In genomic region chr9:19870988-19871387, GRCh38 we compare ENCODE assay signal across 28 cellular contexts.
"Had no signal": no experiment of that assay in that cellular context is flagged by ENCODE, and none has a peak within 500 bp of the region (broad histone marks: within the 10 kb centered on the region; RNA-seq: fewer than 3 reads in every experiment).

No MANE protein-coding gene starts in this region.

- H3K4me3 Mint-ChIP-seq: stimulated activated effector memory CD8-positive, alpha-beta T cell treated with anti-CD3 and anti-CD28 coated beads, Interleukin-12 subunit alpha, Interleukin-12 subunit beta, amount 100 ng/mL, for 72 hours; stimulated activated memory B cell treated with anti-CD40 and anti-IgM and Interleukin-4, amounts not matched to agents 10 μg/mL and 1 μg/mL and 100 μg/mL, for 72 hours; stimulated activated naive B cell treated with anti-CD40 and anti-IgM and Interleukin-4, amounts not matched to agents 10 μg/mL and 1 μg/mL and 100 μg/mL, for 72 hours; stimulated activated naive CD8-positive, alpha-beta T cell treated with anti-CD3 and anti-CD28 coated beads, Interleukin-15, amount 100 ng/mL, for 72 hours; stimulated activated naive CD8-positive, alpha-beta T cell treated with anti-CD3 and anti-CD28 coated beads, Interleukin-15, Interleukin-2, amounts not matched to agents 100 ng/mL and 50 ng/mL, for 24 hours; type B pancreatic cell had no signal

- H3K4me1 Mint-ChIP-seq: stimulated activated effector memory CD8-positive, alpha-beta T cell treated with anti-CD3 and anti-CD28 coated beads, Interleukin-12 subunit alpha, Interleukin-12 subunit beta, amount 100 ng/mL, for 72 hours; stimulated activated memory B cell treated with anti-CD40 and anti-IgM and Interleukin-4, amounts not matched to agents 10 μg/mL and 1 μg/mL and 100 μg/mL, for 72 hours; stimulated activated naive B cell treated with anti-CD40 and anti-IgM and Interleukin-4, amounts not matched to agents 10 μg/mL and 1 μg/mL and 100 μg/mL, for 72 hours; stimulated activated naive CD8-positive, alpha-beta T cell treated with anti-CD3 and anti-CD28 coated beads, Interleukin-15, amount 100 ng/mL, for 72 hours had no signal

- H3K36me3 ChIP-seq: stomach, suprapubic skin, thoracic aorta, thyroid gland, tibial artery, tibial nerve, transverse colon, upper lobe of left lung, upper lobe of right lung, uterus, vagina had no signal

- H3K27ac ChIP-seq: stomach, suprapubic skin, testis, thoracic aorta, thyroid gland, tibial artery, tibial nerve, transverse colon, upper lobe of left lung, upper lobe of right lung, uterus, vagina had no signal

- H3K36me3 Mint-ChIP-seq: stimulated activated effector memory CD8-positive, alpha-beta T cell treated with anti-CD3 and anti-CD28 coated beads, Interleukin-12 subunit alpha, Interleukin-12 subunit beta, amount 100 ng/mL, for 72 hours; stimulated activated memory B cell treated with anti-CD40 and anti-IgM and Interleukin-4, amounts not matched to agents 10 μg/mL and 1 μg/mL and 100 μg/mL, for 72 hours; stimulated activated naive B cell treated with anti-CD40 and anti-IgM and Interleukin-4, amounts not matched to agents 10 μg/mL and 1 μg/mL and 100 μg/mL, for 72 hours; type B pancreatic cell had no signal

- H3K9me3 ChIP-seq: suprapubic skin, testis, thoracic aorta, thyroid gland, upper lobe of right lung, uterus, vagina had no signal

- H3K4me3 ChIP-seq: stomach, suprapubic skin, testis, thoracic aorta, thyroid gland, tibial artery, tibial nerve, transverse colon, upper lobe of left lung, upper lobe of right lung, uterus, vagina had no signal

- H3K27ac Mint-ChIP-seq: stimulated activated effector memory CD8-positive, alpha-beta T cell treated with anti-CD3 and anti-CD28 coated beads, Interleukin-12 subunit alpha, Interleukin-12 subunit beta, amount 100 ng/mL, for 72 hours; stimulated activated memory B cell treated with anti-CD40 and anti-IgM and Interleukin-4, amounts not matched to agents 10 μg/mL and 1 μg/mL and 100 μg/mL, for 72 hours; stimulated activated naive B cell treated with anti-CD40 and anti-IgM and Interleukin-4, amounts not matched to agents 10 μg/mL and 1 μg/mL and 100 μg/mL, for 72 hours; stimulated activated naive CD8-positive, alpha-beta T cell treated with anti-CD3 and anti-CD28 coated beads, Interleukin-15, amount 100 ng/mL, for 72 hours; stimulated activated naive CD8-positive, alpha-beta T cell treated with anti-CD3 and anti-CD28 coated beads, Interleukin-15, Interleukin-2, amounts not matched to agents 100 ng/mL and 50 ng/mL, for 24 hours; type B pancreatic cell had no signal

- H3K4me1 ChIP-seq: stomach, suprapubic skin, testis, thyroid gland, transverse colon, upper lobe of left lung, upper lobe of right lung, uterus, vagina had no signal

- ATAC-seq: stimulated activated effector memory CD8-positive, alpha-beta T cell treated with anti-CD3 and anti-CD28 coated beads, Interleukin-12 subunit alpha, Interleukin-12 subunit beta, amount 100 ng/mL, for 72 hours; stimulated activated memory B cell treated with anti-CD40 and anti-IgM and Interleukin-4, amounts not matched to agents 10 μg/mL and 1 μg/mL and 100 μg/mL, for 72 hours; stimulated activated naive B cell treated with anti-CD40 and anti-IgM and Interleukin-4, amounts not matched to agents 10 μg/mL and 1 μg/mL and 100 μg/mL, for 72 hours; stimulated activated naive CD8-positive, alpha-beta T cell treated with anti-CD3 and anti-CD28 coated beads, Interleukin-15, amount 100 ng/mL, for 72 hours; stimulated activated naive CD8-positive, alpha-beta T cell treated with anti-CD3 and anti-CD28 coated beads, Interleukin-15, Interleukin-2, amounts not matched to agents 100 U/mL and 50 U/mL, for 24 hours; upper lobe of right lung had no signal

- H3K9me3 Mint-ChIP-seq: type B pancreatic cell had no signal

- DNase-seq: stimulated activated CD4-positive, alpha-beta T cell treated with anti-CD3 and anti-CD28 coated beads, Interleukin-2, amount 100 ng/mL, for 48 hours; stimulated activated CD4-positive, alpha-beta T cell treated with anti-CD3 and anti-CD28 coated beads, Interleukin-4, amount 100 ng/mL, for 1 hour; stimulated activated CD4-positive, alpha-beta T cell treated with anti-CD3 and anti-CD28 coated beads, Interleukin-4, amount 100 ng/mL, for 24 hours; stimulated activated CD4-positive, alpha-beta T cell treated with anti-CD3 and anti-CD28 coated beads, Interleukin-4, amount 100 ng/mL, for 4 hours; stimulated activated CD8-positive, alpha-beta memory T cell treated with anti-CD3 and anti-CD28 coated beads, Interleukin-4, amount 100 ng/mL, for 48 hours; stimulated activated naive B cell treated with anti-CD40 and anti-IgM and Interleukin-4, amounts not matched to agents 10 μg/mL and 1 μg/mL and 100 μg/mL, for 72 hours; stimulated activated naive CD4-positive, alpha-beta T cell; stimulated activated naive CD4-positive, alpha-beta T cell treated with Interleukin-2 at 50 U/mL for 16 hours; stimulated activated naive CD8-positive, alpha-beta T cell treated with anti-CD3 and anti-CD28 coated beads, Interleukin-15, amount 100 ng/mL, for 72 hours; stimulated activated naive CD8-positive, alpha-beta T cell treated with anti-CD3 and anti-CD28 coated beads, Interleukin-15, Interleukin-2, amounts not matched to agents 100 U/mL and 50 U/mL, for 24 hours; stomach; substantia nigra; testis; thyroid gland; tibial artery; transverse colon; trophoblast cell; upper lobe of left lung; upper lobe of right lung; uterus had no signal
